Comparison of ENCODE assay signal across 9 cellular contexts in genomic region chrX:78140206-78140605, GRCh38. TPM values are rescaled to one million over a fixed set of nuclear protein-coding genes. Genes with fewer than 3 reads are reported as not detected.
DNase-seq lines count a peak whose midpoint lies in the region; FAIRE-seq and TF ChIP-seq lines count a peak whose summit lies in the region.
"Had no signal": no experiment of that assay in that cellular context is flagged by ENCODE, and none has a peak within 500 bp of the region (broad histone marks: within the 10 kb centered on the region; RNA-seq: fewer than 3 reads in every experiment).

No MANE protein-coding gene starts in this region.

- POLR2A ChIA-PET in OCI-LY7 (lab: Charles Lee): interaction anchor here (1.1 kb wide), 1 partner anchor 9 kb away, joined by 4 read pairs; no protein-coding TSS in a partner anchor

- no peak overlapping the region for H3K27ac ChIP-seq in OCI-LY7 (ENCODE audit: low read depth, low read length, poor library complexity, severe bottlenecking)
- H3K27ac ChIP-seq in coronary artery: no peak overlapping the region
- no peak overlapping the region for H3K27ac ChIP-seq in smooth muscle cell (ENCODE audit: low read depth)
- no peak overlapping the region for H3K27ac ChIP-seq in caudate nucleus (ENCODE audit: low read depth, low read length)

- peak overlapping the region; percentile 17 for H3K27ac Mint-ChIP-seq in activated CD4-positive, alpha-beta T cell treated with anti-CD3 and anti-CD28 coated beads, Interleukin-2, amount 10 ng/mL, durations not matched to agents 24 days and 14 days

- peaks cover 2% of the 10 kb centered on the region for H3K36me3 Mint-ChIP-seq in activated CD4-positive, alpha-beta T cell treated with anti-CD3 and anti-CD28 coated beads, Interleukin-2, amount 10 ng/mL, durations not matched to agents 24 days and 14 days (ENCODE audit: low read depth)

- H3F3A ChIP-seq in smooth muscle cell (ENCODE audit: low read depth): no peaks in the 10 kb centered on the region

- no peaks in the 10 kb centered on the region for H3K9me2 ChIP-seq in OCI-LY7 (ENCODE audit: insufficient read depth, low read length)

- TF ChIP-seq POLR2A in GM12892 (IDR thresholded peaks at IDR 0.05; ENCODE audit: low read depth, low read length): no peak

- no peak overlapping the region for H3K4me3 ChIP-seq in OCI-LY7 (ENCODE audit: low read depth, low read length, poor library complexity, severe bottlenecking)
- peak overlapping the region; percentile 83 for H3K4me3 ChIP-seq in coronary artery
- H3K4me3 ChIP-seq in retinal pigment epithelial cell (ENCODE audit: low read length): peak overlapping the region; percentile 75
- no peak overlapping the region for H3K4me3 ChIP-seq in smooth muscle cell

- H3K4me3 Mint-ChIP-seq in activated CD4-positive, alpha-beta T cell treated with anti-CD3 and anti-CD28 coated beads, Interleukin-2, amount 10 ng/mL, durations not matched to agents 24 days and 14 days: peak overlapping the region; percentile 92

- peak; percentile 54 for DNase-seq in activated CD4-positive, alpha-beta T cell treated with anti-CD3 and anti-CD28 coated beads, Interleukin-2, amount 10 ng/mL, durations not matched to agents 24 days and 14 days
- no peak for DNase-seq in activated CD4-positive, alpha-beta T cell treated with anti-CD3 and anti-CD28 coated beads, Interleukin-2, amount 50 U/mL, for 48 hours
- DNase-seq in OCI-LY7 (ENCODE audit: low spot score) (no peak), coronary artery (ENCODE audit: low spot score) (no peak), retinal pigment epithelial cell (ENCODE audit: low read depth) (no peak), smooth muscle cell (lab: John Stamatoyannopoulos, UW; ENCODE audit: unreplicated experiment) (no peak), GM12892 (ENCODE audit: insufficient read length) (no peak), caudate nucleus (lab: John Stamatoyannopoulos, UW) (no peak)

- CTCF ChIA-PET in OCI-LY7 (lab: Charles Lee; ENCODE audit: unreplicated experiment): no interaction called here

- H2AFZ ChIP-seq in OCI-LY7 (ENCODE audit: low read length) (peak overlapping the region; percentile 82; the same call in 1 of the 2 replicates), smooth muscle cell (ENCODE audit: low read depth) (no peak overlapping the region)

- 81% methylated on average over 9 of the region's 9 CpGs for WGBS in smooth muscle cell (ENCODE audit: low lambda C conversion rate)

- peaks cover 6% of the 10 kb centered on the region for H3K4me1 Mint-ChIP-seq in activated CD4-positive, alpha-beta T cell treated with anti-CD3 and anti-CD28 coated beads, Interleukin-2, amount 10 ng/mL, durations not matched to agents 24 days and 14 days

- H4K20me1 ChIP-seq in OCI-LY7 (ENCODE audit: insufficient read depth, low read length) (no peaks in the 10 kb centered on the region), smooth muscle cell (ENCODE audit: low read depth) (no peaks in the 10 kb centered on the region)

- intact Hi-C loops in activated CD4-positive, alpha-beta T cell treated with anti-CD3 and anti-CD28 coated beads, Interleukin-2, amount 10 ng/mL, durations not matched to agents 24 days and 14 days (cut with micrococcal nuclease): no loop called here
- intact Hi-C loops in OCI-LY7 (cut with micrococcal nuclease; ENCODE audit: unreplicated experiment): no loop called here

- no peak for FAIRE-seq in GM12892 (lab: Jason Lieb, UNC)
- FAIRE-seq: islet of Langerhans had no signal

- no peak overlapping the region for H3K9ac ChIP-seq in smooth muscle cell (ENCODE audit: low read depth)

- no peaks in the 10 kb centered on the region for H3K9me3 ChIP-seq in OCI-LY7 (ENCODE audit: low read length)
- H3K9me3 ChIP-seq in smooth muscle cell (replicated peaks; ENCODE audit: low read depth): no peaks in the 10 kb centered on the region

- H3K79me2 ChIP-seq in OCI-LY7 (ENCODE audit: insufficient read depth, low read depth, low read length) (no peaks in the 10 kb centered on the region), smooth muscle cell (ENCODE audit: low read depth) (no peaks in the 10 kb centered on the region)

- no TSS peak for BruUV-seq in OCI-LY7 (replicated peaks; lab: Mats Ljungman, UMichigan)

- H3K4me2 ChIP-seq in OCI-LY7 (ENCODE audit: low read length) (peak overlapping the region; percentile 77; the same call in 1 of the 2 replicates), smooth muscle cell (no peak overlapping the region)

- H3K27me3 Mint-ChIP-seq in activated CD4-positive, alpha-beta T cell treated with anti-CD3 and anti-CD28 coated beads, Interleukin-2, amount 10 ng/mL, durations not matched to agents 24 days and 14 days: no peaks in the 10 kb centered on the region

- H3K9me3 Mint-ChIP-seq in activated CD4-positive, alpha-beta T cell treated with anti-CD3 and anti-CD28 coated beads, Interleukin-2, amount 10 ng/mL, durations not matched to agents 24 days and 14 days: peaks cover 7% of the 10 kb centered on the region

- no peaks in the 10 kb centered on the region for H3K27me3 ChIP-seq in smooth muscle cell (ENCODE audit: low read depth)

- H3K4me1 ChIP-seq in OCI-LY7 (ENCODE audit: insufficient read depth, low read length, poor library complexity, severe bottlenecking) (no peaks in the 10 kb centered on the region), smooth muscle cell (ENCODE audit: low read depth) (no peaks in the 10 kb centered on the region)

- no peak for TF ChIP-seq CTCF in OCI-LY7 (conservative IDR thresholded peaks at IDR 0.05; ENCODE audit: low read length)
- no peak for TF ChIP-seq CTCF in coronary artery (IDR thresholded peaks at IDR 0.05)
- no peak for TF ChIP-seq CTCF in retinal pigment epithelial cell (conservative IDR thresholded peaks at IDR 0.05; ENCODE audit: low read depth, low read length)
- no peak for TF ChIP-seq CTCF in smooth muscle cell (IDR thresholded peaks at IDR 0.05; ENCODE audit: borderline replicate concordance, insufficient read depth, poor library complexity, severe bottlenecking)

- H3K36me3 ChIP-seq in OCI-LY7 (ENCODE audit: insufficient read depth, low read length): no peaks in the 10 kb centered on the region
- H3K36me3 ChIP-seq in smooth muscle cell (ENCODE audit: low read depth): no peaks in the 10 kb centered on the region

RNA-seq across cellular contexts. Expression of gene TAF9B, which starts 0.8 kb away (rescaled TPM):
- 14.6 and 16.1 TPM in 2 replicates for total RNA-seq in activated CD4-positive, alpha-beta T cell treated with anti-CD3 and anti-CD28 coated beads, Interleukin-2, amount 10 ng/mL, durations not matched to agents 24 days and 14 days
- 2.0 and 2.4 TPM in 2 replicates for total RNA-seq in OCI-LY7 (2014; rRNA removed; shearing (Covaris generic))
- total RNA-seq in OCI-LY7 (2022): 0.92 and 0.93 TPM in 2 replicates
- total RNA-seq in smooth muscle cell: 27.7 and 28.8 TPM in 2 replicates
- polyA plus RNA-seq in smooth muscle cell: 12.3 and 15.9 TPM in 2 replicates
- polyA plus RNA-seq in GM12892 (2012; ENCODE audit: missing spikeins): 19.1 TPM

RNA-seq across cellular contexts. Expression of gene PGK1, which starts 36.2 kb away (rescaled TPM):
- 1,039 and 1,063 TPM in 2 replicates for total RNA-seq in activated CD4-positive, alpha-beta T cell treated with anti-CD3 and anti-CD28 coated beads, Interleukin-2, amount 10 ng/mL, durations not matched to agents 24 days and 14 days
- 164 and 179 TPM in 2 replicates for total RNA-seq in OCI-LY7 (2014; rRNA removed; shearing (Covaris generic))
- total RNA-seq in OCI-LY7 (2022) (293 and 433 TPM in 2 replicates), smooth muscle cell (460 and 608 TPM in 2 replicates)
- 735 and 807 TPM in 2 replicates for polyA plus RNA-seq in smooth muscle cell
- polyA plus RNA-seq in GM12892 (2012; ENCODE audit: missing spikeins): 1,208 TPM

Comparison
In these comparisons a context has a peak if more than half of its experiments do, and no peak if none do; other contexts are left out.
1. H3K4me3 ChIP-seq: peak in coronary artery (single experiment) and retinal pigment epithelial cell (single experiment); none in OCI-LY7 (single experiment) and smooth muscle cell (single experiment).